8 cellular contexts compared by ENCODE assay signal in genomic region chr9:34376596-34377401, GRCh38. TPM values are rescaled to one million over a fixed set of nuclear protein-coding genes. Genes with fewer than 3 reads are reported as not detected.
DNase-seq lines count a peak whose midpoint lies in the region; ATAC-seq and TF ChIP-seq lines count a peak whose summit lies in the region.

TSS of gene MYORG (minus strand) at chr9:34376898. CDS start at chr9:34372943, 3,955 bp downstream.

- peaks cover 41% of the 10 kb centered on the region for H3K4me1 Mint-ChIP-seq in activated naive CD8-positive, alpha-beta T cell (ENCODE audit: low read depth)

- H3K27me3 ChIP-seq in ovary (no peaks in the 10 kb centered on the region), thyroid gland (no peaks in the 10 kb centered on the region)

- no peaks in the 10 kb centered on the region for H3K36me3 Mint-ChIP-seq in activated naive CD8-positive, alpha-beta T cell

- peak; percentile 99 for DNase-seq in GM10248 (ENCODE audit: extremely low spot score)
- peak; percentile 86 for DNase-seq in NCI-H1048 (lab: John Stamatoyannopoulos, UW)
- peak; percentile 97 for DNase-seq in Right ventricle myocardium inferior (ENCODE audit: missing footprints)
- peak; percentile 57 to 83 (median 78) for DNase-seq in ovary
- peak; percentile 99 for DNase-seq in thyroid gland

- H3K4me1 ChIP-seq in ovary (ENCODE audit: insufficient read depth) (peaks cover 14% of the 10 kb centered on the region), thyroid gland (peaks cover 20 to 27% of the 10 kb centered on the region in 2 donors)

- intact Hi-C loops in Right ventricle myocardium inferior (cut with DNase I) = loop anchor here (2.0 to 5.0 kb wide), 2 partner anchors 34 to 119 kb away; no protein-coding TSS in a partner anchor
- intact Hi-C loops in ovary (cut with DNase I) = loop anchor here in 1 of 4 donors (5.0 kb wide), 1 partner anchor 44 kb away; no protein-coding TSS in a partner anchor
- intact Hi-C loops in thyroid gland (cut with DNase I) = loop anchor here (5.0 kb wide), 2 partner anchors 44 to 81 kb away; partner anchors contain the start of genes DNAI1 and FAM219A

- H3K9me3 ChIP-seq in ovary (peaks cover 0 to 6% of the 10 kb centered on the region in 2 donors), thyroid gland (no peaks in the 10 kb centered on the region)

- no peaks in the 10 kb centered on the region for H3K27me3 Mint-ChIP-seq in activated naive CD8-positive, alpha-beta T cell

- H3K4me3 ChIP-seq in ovary (peak within 1 kb of the TSS; percentile 73), thyroid gland (replicated peaks in 1 of 3) (peak within 1 kb of the TSS; percentile 0 to 55 (median 30))

- no peak for TF ChIP-seq CTCF in GM10248 (IDR thresholded peaks at IDR 0.05; ENCODE audit: control extremely low read depth, extremely low read depth, low read depth, missing control alignments)
- no peak for TF ChIP-seq CTCF in ovary (IDR thresholded peaks at IDR 0.05)
- TF ChIP-seq CTCF in thyroid gland (IDR thresholded peaks at IDR 0.05) = no peak

- 0 to 2% (median 1%) methylated on average over 37 to 54 of the region's 54 CpGs for WGBS in ovary, 3 donors
- 0% methylated on average over 10 to 19 of the region's 54 CpGs for WGBS in thyroid gland, 2 donors

- TF ChIP-seq EP300 in ovary (IDR thresholded peaks at IDR 0.05) = no peak

- no peak within 1 kb of the TSS for H3K27ac ChIP-seq in ovary
- H3K27ac ChIP-seq in thyroid gland = peak within 1 kb of the TSS; percentile 28 to 73 (median 57)

- peak; percentile 25 for TF ChIP-seq POLR2A in ovary (IDR thresholded peaks at IDR 0.05)
- TF ChIP-seq POLR2A in thyroid gland (IDR thresholded peaks at IDR 0.05) = peak; percentile 12 to 86

- CTCF ChIA-PET in GM10248 (lab: Yijun Ruan, JAX) = interaction anchor here (0.7 to 9.0 kb wide), 14 partner anchors 10 to 227 kb away, joined by 3 to 162 read pairs (median 4); no protein-coding TSS in a partner anchor

- ATAC-seq in HG02588 (IDR thresholded peaks at IDR 0.05; ENCODE audit: unreplicated experiment) (peak; percentile 87), SK-N-SH treated with all-trans-retinoic acid at 6 μM for 48 hours (peak; percentile 88), Right ventricle myocardium inferior (peak; percentile 86)

- H3K27ac Mint-ChIP-seq in activated naive CD8-positive, alpha-beta T cell = peak within 1 kb of the TSS; percentile 58

- no peaks in the 10 kb centered on the region for H3K9me3 Mint-ChIP-seq in activated naive CD8-positive, alpha-beta T cell (ENCODE audit: low read depth)

- no peaks in the 10 kb centered on the region for H3K36me3 ChIP-seq in ovary
- H3K36me3 ChIP-seq in thyroid gland = no peaks in the 10 kb centered on the region

- POLR2A ChIA-PET in GM10248 (lab: Yijun Ruan, JAX) = interaction anchor here (2.0 kb wide), 1 partner anchor 42 kb away, joined by 9 read pairs; no protein-coding TSS in a partner anchor

- H3K4me3 Mint-ChIP-seq in activated naive CD8-positive, alpha-beta T cell = peak within 1 kb of the TSS; percentile 92

TF ChIP-seq in SK-N-SH treated with all-trans-retinoic acid at 6 μM for 48 hours, 23 proteins besides CTCF, POLR2A, EP300 and RAD21:
- TF ChIP-seq ZNF565 (CRISPR knock-in tag; conservative IDR thresholded peaks at IDR 0.05; ENCODE audit: low read depth) (no peak), RARB (CRISPR knock-in tag; IDR thresholded peaks at IDR 0.05) (no peak), ZNF8 (CRISPR knock-in tag; IDR thresholded peaks at IDR 0.05) (no peak), ISL1 (CRISPR knock-in tag; IDR thresholded peaks at IDR 0.05) (no peak), ZFP30 (CRISPR knock-in tag; IDR thresholded peaks at IDR 0.05) (no peak), PATZ1 (CRISPR knock-in tag; IDR thresholded peaks at IDR 0.05; ENCODE audit: borderline replicate concordance) (no peak), CSDC2 (CRISPR knock-in tag; IDR thresholded peaks at IDR 0.05) (no peak), CSRNP3 (CRISPR knock-in tag; IDR thresholded peaks at IDR 0.05) (no peak), ZC3H10 (CRISPR knock-in tag; IDR thresholded peaks at IDR 0.05) (no peak), BACH2 (CRISPR knock-in tag; IDR thresholded peaks at IDR 0.05; ENCODE audit: borderline replicate concordance) (no peak)

RNA-seq across cellular contexts. Expression of gene MYORG, which starts in this region (rescaled TPM):
- total RNA-seq in Right ventricle myocardium inferior (9.0 TPM), ovary (1 to 10 TPM in 5 of 7 donors, under 1 TPM in 2; 0.60 to 2.3 (median 1.2) TPM), thyroid gland (1 to 10 TPM; 3.2 to 9.2 (median 6.0) TPM)
- 1 to 10 TPM in 1 of 2 donors, under 1 TPM in 1; 0.77 to 7.8 TPM for polyA plus RNA-seq in ovary

Comparison
In these comparisons a context has a peak if more than half of its experiments do, and no peak if none do; other contexts are left out.
1. H3K27ac ChIP-seq: peak in thyroid gland (3 of 3); none in ovary (0 of 2).
2. Peak in every context shown above with its lines, with median percentiles within 50 percentile points of each other: DNase-seq and ATAC-seq.